Comparison of ENCODE assay signal across 20 cellular contexts in genomic region chr15:51841401-51842040, GRCh38. TPM values are rescaled to one million over a fixed set of nuclear protein-coding genes. Genes with fewer than 3 reads are reported as not detected.
DNase-seq lines count a peak whose midpoint lies in the region; ATAC-seq and TF ChIP-seq lines count a peak whose summit lies in the region.
"Had no signal": no experiment of that assay in that cellular context is flagged by ENCODE, and none has a peak within 500 bp of the region (broad histone marks: within the 10 kb centered on the region; RNA-seq: fewer than 3 reads in every experiment).

No MANE protein-coding gene starts in this region.

- H3K27ac Mint-ChIP-seq in activated T-helper 2 cell treated with anti-CD3 and anti-CD28 coated beads, Interferon-gamma antibody, Interleukin-2, Interleukin-4, amounts not matched to agents 10 μg/mL and 5 μg/mL and 100 μg/mL, durations not matched to agents 14 hours and 24 hours and 36 hours: peak overlapping the region; percentile 8
- peak overlapping the region in 2 of 9 donors; percentile 8 to 65 for H3K27ac Mint-ChIP-seq in naive thymus-derived CD4-positive, alpha-beta T cell
- no peak overlapping the region for H3K27ac Mint-ChIP-seq in T-cell
- H3K27ac Mint-ChIP-seq: activated B cell treated with CpG ODN at 0.5 μM for 24 hours; stimulated activated naive B cell treated with anti-CD40 and anti-IgM and Interleukin-4, amounts not matched to agents 10 μg/mL and 1 μg/mL and 100 μg/mL, for 72 hours had no signal

- H3K4me2 ChIP-seq in Loucy (ENCODE audit: low read depth, low read length, poor library complexity, severe bottlenecking): peak overlapping the region; percentile 49
- H3K4me2 ChIP-seq: KMS-11 had no signal

- H3K4me3 ChIP-seq in Loucy (ENCODE audit: low read length, poor library complexity, severe bottlenecking): peak overlapping the region; percentile 17
- H3K4me3 ChIP-seq in naive thymus-derived CD4-positive, alpha-beta T cell (ENCODE audit: low read length): no peak overlapping the region
- H3K4me3 ChIP-seq: colonic mucosa, HAP-1, sigmoid colon had no signal

- no peaks in the 10 kb centered on the region for H3K27me3 ChIP-seq in Loucy (ENCODE audit: insufficient read depth, low read length, poor library complexity, severe bottlenecking)
- no peaks in the 10 kb centered on the region for H3K27me3 ChIP-seq in naive thymus-derived CD4-positive, alpha-beta T cell (ENCODE audit: control insufficient read depth in 2 of 2, insufficient read depth in 2 of 2, low read length in 2 of 2)
- H3K27me3 ChIP-seq: colonic mucosa, sigmoid colon had no signal

- no peaks in the 10 kb centered on the region for H3K27me3 Mint-ChIP-seq in activated T-helper 2 cell treated with anti-CD3 and anti-CD28 coated beads, Interferon-gamma antibody, Interleukin-2, Interleukin-4, amounts not matched to agents 10 μg/mL and 5 μg/mL and 100 μg/mL, durations not matched to agents 14 hours and 24 hours and 36 hours (ENCODE audit: low read depth)
- no peaks in the 10 kb centered on the region for H3K27me3 Mint-ChIP-seq in naive thymus-derived CD4-positive, alpha-beta T cell
- H3K27me3 Mint-ChIP-seq in T-cell: no peaks in the 10 kb centered on the region
- H3K27me3 Mint-ChIP-seq: activated B cell treated with CpG ODN at 0.5 μM for 24 hours; stimulated activated naive B cell treated with anti-CD40 and anti-IgM and Interleukin-4, amounts not matched to agents 10 μg/mL and 1 μg/mL and 100 μg/mL, for 72 hours had no signal

- peaks cover 3% of the 10 kb centered on the region for H3K36me3 Mint-ChIP-seq in activated T-helper 2 cell treated with anti-CD3 and anti-CD28 coated beads, Interferon-gamma antibody, Interleukin-2, Interleukin-4, amounts not matched to agents 10 μg/mL and 5 μg/mL and 100 μg/mL, durations not matched to agents 14 hours and 24 hours and 36 hours (ENCODE audit: low read depth)
- H3K36me3 Mint-ChIP-seq in naive thymus-derived CD4-positive, alpha-beta T cell: no peaks in the 10 kb centered on the region
- H3K36me3 Mint-ChIP-seq in T-cell: no peaks in the 10 kb centered on the region

- no peak for ATAC-seq in naive thymus-derived CD4-positive, alpha-beta T cell
- ATAC-seq in T-cell (replicated peaks in 1 of 4) (no peak), GM18511 (IDR thresholded peaks at IDR 0.05; ENCODE audit: unreplicated experiment) (no peak)

- H3K4me3 Mint-ChIP-seq in activated T-helper 2 cell treated with anti-CD3 and anti-CD28 coated beads, Interferon-gamma antibody, Interleukin-2, Interleukin-4, amounts not matched to agents 10 μg/mL and 5 μg/mL and 100 μg/mL, durations not matched to agents 14 hours and 24 hours and 36 hours (ENCODE audit: low read depth): peak overlapping the region; percentile 13
- peak overlapping the region in 9 of 10 donors; percentile 2 to 68 (median 53) for H3K4me3 Mint-ChIP-seq in naive thymus-derived CD4-positive, alpha-beta T cell
- peak overlapping the region in 1 of 3 donors; percentile 57 for H3K4me3 Mint-ChIP-seq in T-cell
- H3K4me3 Mint-ChIP-seq: activated B cell treated with CpG ODN at 0.5 μM for 24 hours had no signal

- H3K9me3 ChIP-seq in Loucy (ENCODE audit: insufficient read depth, low read depth, low read length): no peaks in the 10 kb centered on the region
- no peaks in the 10 kb centered on the region for H3K9me3 ChIP-seq in naive thymus-derived CD4-positive, alpha-beta T cell (ENCODE audit: control insufficient read depth in 2 of 3, low read length in 3 of 3)
- H3K9me3 ChIP-seq: Caco-2, colonic mucosa, HAP-1, sigmoid colon had no signal

- H3K9me2 ChIP-seq in Loucy (replicated peaks; ENCODE audit: low read depth, low read length): no peaks in the 10 kb centered on the region

- CTCF ChIA-PET in naive thymus-derived CD4-positive, alpha-beta T cell (lab: Charles Lee): no interaction called here
- CTCF ChIA-PET in T-cell (lab: Charles Lee): no interaction called here

- no peaks in the 10 kb centered on the region for H3K36me3 ChIP-seq in Loucy (ENCODE audit: insufficient read depth, low read length)
- H3K36me3 ChIP-seq in naive thymus-derived CD4-positive, alpha-beta T cell (ENCODE audit: control insufficient read depth in 2 of 3, insufficient read depth in 3 of 3, low read length in 3 of 3): no peaks in the 10 kb centered on the region
- H3K36me3 ChIP-seq: colonic mucosa, HAP-1, sigmoid colon had no signal

- peaks cover 69% of the 10 kb centered on the region for H3K4me1 ChIP-seq in Loucy (ENCODE audit: insufficient read depth, low read length, poor library complexity, severe bottlenecking)
- peaks cover 23 to 53% of the 10 kb centered on the region in 2 donors for H3K4me1 ChIP-seq in naive thymus-derived CD4-positive, alpha-beta T cell (ENCODE audit: control insufficient read depth in 2 of 2, insufficient read depth in 2 of 2, low read length in 2 of 2)

- peaks cover 62% of the 10 kb centered on the region for H4K20me1 ChIP-seq in Loucy (ENCODE audit: insufficient read depth, low read length, poor library complexity, severe bottlenecking)

- H3K9me3 Mint-ChIP-seq in activated T-helper 2 cell treated with anti-CD3 and anti-CD28 coated beads, Interferon-gamma antibody, Interleukin-2, Interleukin-4, amounts not matched to agents 10 μg/mL and 5 μg/mL and 100 μg/mL, durations not matched to agents 14 hours and 24 hours and 36 hours: no peaks in the 10 kb centered on the region
- H3K9me3 Mint-ChIP-seq in naive thymus-derived CD4-positive, alpha-beta T cell: no peaks in the 10 kb centered on the region
- H3K9me3 Mint-ChIP-seq in T-cell: no peaks in the 10 kb centered on the region
- H3K9me3 Mint-ChIP-seq: activated B cell treated with CpG ODN at 0.5 μM for 24 hours had no signal

- peaks cover 59% of the 10 kb centered on the region for H3K4me1 Mint-ChIP-seq in activated T-helper 2 cell treated with anti-CD3 and anti-CD28 coated beads, Interferon-gamma antibody, Interleukin-2, Interleukin-4, amounts not matched to agents 10 μg/mL and 5 μg/mL and 100 μg/mL, durations not matched to agents 14 hours and 24 hours and 36 hours (ENCODE audit: low read depth)
- peaks cover 57 to 98% (median 83%) of the 10 kb centered on the region in 7 donors for H3K4me1 Mint-ChIP-seq in naive thymus-derived CD4-positive, alpha-beta T cell
- H3K4me1 Mint-ChIP-seq in T-cell: peaks cover 86 to 87% (median 87%) of the 10 kb centered on the region in 3 donors

- no peak overlapping the region for H3K27ac ChIP-seq in naive thymus-derived CD4-positive, alpha-beta T cell (ENCODE audit: low read depth, low read length)
- H3K27ac ChIP-seq: colonic mucosa, KMS-11 had no signal

- peaks cover 97% of the 10 kb centered on the region for H3K79me2 ChIP-seq in Loucy (ENCODE audit: insufficient read depth, low read length)

- H2AFZ ChIP-seq in Loucy (ENCODE audit: low read length): no peak overlapping the region

- POLR2A ChIA-PET in naive thymus-derived CD4-positive, alpha-beta T cell (lab: Charles Lee): interaction anchor here (0.6 to 1.0 kb wide), 2 partner anchors 13 to 1070 kb away, joined by 3 read pairs; partner anchors contain the start of gene TMOD3
- POLR2A ChIA-PET in T-cell (lab: Charles Lee): interaction anchor here (0.5 to 1.0 kb wide), 4 partner anchors 11 to 180 kb away, joined by 3 to 9 read pairs (median 3); no protein-coding TSS in a partner anchor

- H3K9ac ChIP-seq in Loucy (ENCODE audit: low read depth, low read length, poor library complexity, severe bottlenecking): no peak overlapping the region
- H3K9ac ChIP-seq: KMS-11 had no signal

- peaks cover 5% of the 10 kb centered on the region; the same call in 1 of the 2 replicates for H3F3A ChIP-seq in Loucy (ENCODE audit: low read depth)

- TF ChIP-seq CTCF in Loucy (conservative IDR thresholded peaks at IDR 0.05; ENCODE audit: low read length): no peak

- DNase-seq in SKM-1 treated with dmso at 0.1 percent for 144 hours (lab: John Stamatoyannopoulos, UW; ENCODE audit: unreplicated experiment) (peak; percentile 7), SKM-1 (lab: John Stamatoyannopoulos, UW; ENCODE audit: unreplicated experiment) (no peak), T-cell (no peak), posterior vena cava (ENCODE audit: low spot score) (no peak)
- no peak for DNase-seq in activated T-helper 2 cell treated with anti-CD3 and anti-CD28 coated beads, Interferon-gamma antibody, Interleukin-2, Interleukin-4, amounts not matched to agents 10 μg/mL and 5 μg/mL and 100 μg/mL, durations not matched to agents 14 hours and 24 hours and 36 hours (ENCODE audit: low spot score)
- no peak for DNase-seq in naive thymus-derived CD4-positive, alpha-beta T cell
- DNase-seq: 8988T; activated B cell treated with CpG ODN at 0.5 μM for 24 hours; anterior cingulate cortex; Caco-2; colonic mucosa; NCI-H187; NCI-H748 treated with DMSO at 0.1 percent for 48 hours; SIG-M5; sigmoid colon; stimulated activated naive B cell treated with anti-CD40 and anti-IgM and Interleukin-4, amounts not matched to agents 10 μg/mL and 1 μg/mL and 100 μg/mL, for 72 hours had no signal

- intact Hi-C loops in activated T-helper 2 cell treated with anti-CD3 and anti-CD28 coated beads, Interferon-gamma antibody, Interleukin-2, Interleukin-4, amounts not matched to agents 10 μg/mL and 5 μg/mL and 100 μg/mL, durations not matched to agents 14 hours and 24 hours and 36 hours (cut with micrococcal nuclease): no loop called here
- intact Hi-C loops in naive thymus-derived CD4-positive, alpha-beta T cell (cut with micrococcal nuclease): no loop called here
- intact Hi-C loops in posterior vena cava (cut with DNase I): loop anchor here in 1 of 2 donors (2.0 kb wide), 1 partner anchor 59 kb away; no protein-coding TSS in a partner anchor

RNA-seq across cellular contexts. Expression of gene TMOD3, which starts 12.1 kb away (rescaled TPM):
- 64.3 and 66.0 TPM in 2 replicates for total RNA-seq in activated T-helper 2 cell treated with anti-CD3 and anti-CD28 coated beads, Interferon-gamma antibody, Interleukin-2, Interleukin-4, amounts not matched to agents 10 μg/mL and 5 μg/mL and 100 μg/mL, durations not matched to agents 14 hours and 24 hours and 36 hours
- total RNA-seq in naive thymus-derived CD4-positive, alpha-beta T cell: 10 to 100 TPM; 46.5 to 75.9 (median 50.4) TPM
- polyA plus RNA-seq in naive thymus-derived CD4-positive, alpha-beta T cell: 10 to 100 TPM; 25.5 to 25.6 TPM
- total RNA-seq in T-cell (10 to 100 TPM; 47.2 to 55.8 (median 53.4) TPM), posterior vena cava (10 to 100 TPM; 44.4 to 47.1 TPM)
